In genomic region chr16:76899767-76900166, GRCh38 we compare ENCODE assay signal across 17 cellular contexts.
"Had no signal": no experiment of that assay in that cellular context is flagged by ENCODE, and none has a peak within 500 bp of the region (broad histone marks: within the 10 kb centered on the region; RNA-seq: fewer than 3 reads in every experiment).

No MANE protein-coding gene starts in this region.

- ATAC-seq: foreskin keratinocyte; lower lobe of right lung; right cardiac atrium; stimulated activated effector memory CD8-positive, alpha-beta T cell treated with anti-CD3 and anti-CD28 coated beads, Interleukin-12 subunit alpha, Interleukin-12 subunit beta, amount 100 ng/mL, for 72 hours; upper lobe of right lung had no signal

- H3K9me3 ChIP-seq: colonic mucosa, left ventricle myocardium inferior, lower lobe of right lung, neutrophil, tibial artery, upper lobe of right lung, vagina had no signal

- H3K27ac ChIP-seq: colonic mucosa, foreskin keratinocyte, left ventricle myocardium inferior, lower lobe of right lung, neutrophil, tibial artery, upper lobe of right lung, vagina had no signal

- H3K4me2 ChIP-seq: smooth muscle cell had no signal

- H3K27me3 ChIP-seq: colonic mucosa, foreskin keratinocyte, neutrophil, tibial artery, upper lobe of right lung, vagina had no signal

- H3K4me3 ChIP-seq: colonic mucosa, left ventricle myocardium inferior, lower lobe of right lung, smooth muscle cell, tibial artery, upper lobe of right lung, vagina had no signal

- H3K36me3 ChIP-seq: colonic mucosa, left ventricle myocardium inferior, lower lobe of right lung, neutrophil, tibial artery, upper lobe of right lung, vagina had no signal

- H3K4me1 ChIP-seq: colonic mucosa, foreskin keratinocyte, left ventricle myocardium inferior, lower lobe of right lung, tibial artery, upper lobe of right lung, vagina had no signal

- DNase-seq: colonic mucosa; dermis blood vessel endothelial cell; erythroblast; foreskin keratinocyte; left ventricle myocardium inferior; lower lobe of right lung; midbrain; naive B cell; right cardiac atrium; stimulated activated CD4-positive, alpha-beta T cell treated with anti-CD3 and anti-CD28 coated beads, Interleukin-4, amount 100 ng/mL, for 1 hour; stimulated activated CD8-positive, alpha-beta memory T cell treated with anti-CD3 and anti-CD28 coated beads, Interleukin-4, amount 100 ng/mL, for 48 hours; tibial artery; upper lobe of right lung had no signal
